ENCODE assay signal across 8 cellular contexts in genomic region chr14:30214456-30215090, GRCh38.
A peak's percentile ranks its signal among the peaks of the same experiment; 100 is the strongest.
DNase-seq lines count a peak whose midpoint lies in the region; ATAC-seq and TF ChIP-seq lines count a peak whose summit lies in the region.

No MANE protein-coding gene starts in this region.

- H2AFZ ChIP-seq in SU-DHL-6 (ENCODE audit: low read depth, low read length, severe bottlenecking): no peak overlapping the region

- no peaks in the 10 kb centered on the region for H3F3A ChIP-seq in SU-DHL-6 (ENCODE audit: insufficient read depth)

- no peak overlapping the region for H3K27ac ChIP-seq in SU-DHL-6 (ENCODE audit: low read depth, low read length)

- peak; percentile 64 for TF ChIP-seq CTCF in AG09309 (IDR thresholded peaks at IDR 0.05; ENCODE audit: control insufficient read depth, insufficient read depth, low read depth, low read length, missing control alignments)
- TF ChIP-seq CTCF in SU-DHL-6 (IDR thresholded peaks at IDR 0.05; ENCODE audit: insufficient read depth, low read length, poor library complexity, severe bottlenecking): peak; percentile 45
- no peak for TF ChIP-seq CTCF in natural killer cell (IDR thresholded peaks at IDR 0.05)

- no peak overlapping the region for H3K9ac ChIP-seq in SU-DHL-6 (ENCODE audit: low read length)

- H3K27ac Mint-ChIP-seq in natural killer cell: no peak overlapping the region

- no peaks in the 10 kb centered on the region for H3K36me3 Mint-ChIP-seq in natural killer cell

- H3K9me2 ChIP-seq in SU-DHL-6 (replicated peaks; ENCODE audit: insufficient read depth, low read length): no peaks in the 10 kb centered on the region

- no peaks in the 10 kb centered on the region for H3K9me3 ChIP-seq in SU-DHL-6 (ENCODE audit: insufficient read depth, low read length)

- H3K79me2 ChIP-seq in SU-DHL-6 (ENCODE audit: insufficient read depth, low read length): no peaks in the 10 kb centered on the region

- no peaks in the 10 kb centered on the region for H3K4me1 Mint-ChIP-seq in natural killer cell

- no peaks in the 10 kb centered on the region for H3K36me3 ChIP-seq in SU-DHL-6 (ENCODE audit: low read length)

- no peak overlapping the region for H3K4me3 Mint-ChIP-seq in natural killer cell

- no peak for DNase-seq in AG09309 (ENCODE audit: low read depth)
- DNase-seq in NCI-H1417 (lab: John Stamatoyannopoulos, UW): peak; percentile 65 to 94 (median 75)
- DNase-seq in foreskin melanocyte: peak; percentile 45
- DNase-seq in putamen (ENCODE audit: low spot score): peak; percentile 68
- DNase-seq in natural killer cell: no peak

- ATAC-seq in GM18868 (IDR thresholded peaks at IDR 0.05; ENCODE audit: unreplicated experiment) (peak; percentile 67), natural killer cell (no peak), HG03095 (IDR thresholded peaks at IDR 0.05; ENCODE audit: unreplicated experiment) (no peak)

- H3K4me2 ChIP-seq in SU-DHL-6 (ENCODE audit: low read depth, low read length, poor library complexity, severe bottlenecking): no peak overlapping the region

- peaks cover 0 to under 1% of the 10 kb centered on the region in 2 donors for H3K9me3 Mint-ChIP-seq in natural killer cell

- H3K27me3 Mint-ChIP-seq in natural killer cell (ENCODE audit: low read depth in 2 of 2): no peaks in the 10 kb centered on the region

- H4K20me1 ChIP-seq in SU-DHL-6 (ENCODE audit: low read depth, low read length): no peaks in the 10 kb centered on the region

- no peaks in the 10 kb centered on the region for H3K27me3 ChIP-seq in SU-DHL-6 (ENCODE audit: low read length)

- H3K4me3 ChIP-seq in AG09309 (ENCODE audit: control insufficient read depth, low read depth, low read length) (no peak overlapping the region), SU-DHL-6 (ENCODE audit: insufficient read depth, low read length, poor library complexity, severe bottlenecking) (no peak overlapping the region)

- intact Hi-C loops in natural killer cell (cut with micrococcal nuclease): no loop called here

Comparison
In these comparisons a context has a peak if more than half of its experiments do, and no peak if none do; other contexts are left out.
1. DNase-seq: peak in NCI-H1417 (3 of 3), foreskin melanocyte (single experiment) and putamen (single experiment); none in AG09309 (single experiment) and natural killer cell (single experiment).